In genomic region chr12:121577443-121578180, GRCh38 we compare ENCODE assay signal across 8 cellular contexts. TPM values are rescaled to one million over a fixed set of nuclear protein-coding genes. Genes with fewer than 3 reads are reported as not detected.
DNase-seq lines count a peak whose midpoint lies in the region; ATAC-seq and TF ChIP-seq lines count a peak whose summit lies in the region.

No MANE protein-coding gene starts in this region.

- DNase-seq in CD4-positive, alpha-beta T cell = no peak
- DNase-seq in Karpas-422 = no peak
- DNase-seq in effector memory CD8-positive, alpha-beta T cell = no peak
- DNase-seq in osteoblast (ENCODE audit: insufficient read length, low spot score, missing footprints) = peak; percentile 48
- DNase-seq in SIG-M5 treated with dmso at 0.1 percent for 504 hours (lab: John Stamatoyannopoulos, UW; ENCODE audit: unreplicated experiment) = no peak
- no peak for DNase-seq in T1000 (lab: John Stamatoyannopoulos, UW)
- no peak for DNase-seq in COR-L47 (lab: John Stamatoyannopoulos, UW)

- no peaks in the 10 kb centered on the region for H3K27me3 ChIP-seq in CD4-positive, alpha-beta T cell (ENCODE audit: control insufficient read depth, insufficient read depth, low read length)
- H3K27me3 ChIP-seq in Karpas-422 (ENCODE audit: low read length) = no peaks in the 10 kb centered on the region
- H3K27me3 ChIP-seq in osteoblast (ENCODE audit: insufficient read depth, low read length) = no peaks in the 10 kb centered on the region

- no peaks in the 10 kb centered on the region for H3K9me3 ChIP-seq in CD4-positive, alpha-beta T cell (ENCODE audit: control insufficient read depth, low read length)
- no peaks in the 10 kb centered on the region for H3K9me3 ChIP-seq in Karpas-422 (ENCODE audit: low read length)
- H3K9me3 ChIP-seq in osteoblast (ENCODE audit: low read depth, low read length) = no peaks in the 10 kb centered on the region

- H3K36me3 Mint-ChIP-seq in CD4-positive, alpha-beta T cell (ENCODE audit: low read depth) = peaks cover 29% of the 10 kb centered on the region
- peaks cover 43% of the 10 kb centered on the region for H3K36me3 Mint-ChIP-seq in effector memory CD8-positive, alpha-beta T cell (ENCODE audit: insufficient read depth)

- intact Hi-C loops in CD4-positive, alpha-beta T cell (cut with DNase I, micrococcal nuclease) = loop anchor here (2.0 to 10.0 kb wide), 2 partner anchors 15 to 73 kb away; no protein-coding TSS in a partner anchor

- H3K9ac ChIP-seq in Karpas-422 (ENCODE audit: low read length) = peak overlapping the region; percentile 20; the same call in 1 of the 2 replicates

- H3K27ac Mint-ChIP-seq in CD4-positive, alpha-beta T cell = peak overlapping the region; percentile 81
- peak overlapping the region; percentile 86 to 94 for H3K27ac Mint-ChIP-seq in effector memory CD8-positive, alpha-beta T cell

- H2AFZ ChIP-seq in Karpas-422 (ENCODE audit: low read length) (no peak overlapping the region), osteoblast (ENCODE audit: low read length) (peak overlapping the region; percentile 59)

- ATAC-seq in CD4-positive, alpha-beta T cell (ENCODE audit: poor library complexity) = no peak
- no peak for ATAC-seq in effector memory CD8-positive, alpha-beta T cell (replicated peaks)
- no peak for ATAC-seq in GM21717 (IDR thresholded peaks at IDR 0.05; ENCODE audit: unreplicated experiment)

- no peak overlapping the region for H3K4me3 ChIP-seq in Karpas-422 (ENCODE audit: low read length)
- H3K4me3 ChIP-seq in osteoblast (ENCODE audit: insufficient read depth, low read length) = peak overlapping the region; percentile 76

- no peak for TF ChIP-seq CTCF in CD4-positive, alpha-beta T cell (IDR thresholded peaks at IDR 0.05)
- no peak for TF ChIP-seq CTCF in osteoblast (IDR thresholded peaks at IDR 0.05; ENCODE audit: extremely low read depth, low read depth, low read length)

- peak overlapping the region; percentile 82 for H3K4me3 Mint-ChIP-seq in CD4-positive, alpha-beta T cell
- H3K4me3 Mint-ChIP-seq in effector memory CD8-positive, alpha-beta T cell = peak overlapping the region; percentile 60 to 99

- H3K4me1 ChIP-seq in Karpas-422 (ENCODE audit: low read length) (peaks cover 38% of the 10 kb centered on the region), osteoblast (ENCODE audit: insufficient read depth, low read length) (peaks cover 49% of the 10 kb centered on the region)

- H3K27ac ChIP-seq in CD4-positive, alpha-beta T cell (ENCODE audit: low read depth, low read length) = no peak overlapping the region
- H3K27ac ChIP-seq in Karpas-422 (ENCODE audit: low read length) (no peak overlapping the region), osteoblast (ENCODE audit: low read depth, low read length) (peak overlapping the region; percentile 89)

- no peaks in the 10 kb centered on the region for H3K27me3 Mint-ChIP-seq in CD4-positive, alpha-beta T cell
- no peaks in the 10 kb centered on the region for H3K27me3 Mint-ChIP-seq in effector memory CD8-positive, alpha-beta T cell

- H3K79me2 ChIP-seq in Karpas-422 (ENCODE audit: low read length) (no peaks in the 10 kb centered on the region), osteoblast (ENCODE audit: insufficient read depth, low read length) (peaks cover 4% of the 10 kb centered on the region)

- POLR2A ChIA-PET in CD4-positive, alpha-beta T cell (lab: Charles Lee) = interaction anchor here (1.0 to 6.6 kb wide), 4 partner anchors 13 to 94 kb away, joined by 3 to 147 read pairs (median 60); partner anchors contain the start of gene ORAI1

- CTCF ChIA-PET in CD4-positive, alpha-beta T cell (lab: Charles Lee) = interaction anchor here (1.2 to 4.8 kb wide), 4 partner anchors 25 to 83 kb away, joined by 3 to 20 read pairs (median 6); partner anchors contain the start of gene ORAI1

- peaks cover 40% of the 10 kb centered on the region for H3K4me1 Mint-ChIP-seq in CD4-positive, alpha-beta T cell (ENCODE audit: low read depth)
- peaks cover 26 to 44% of the 10 kb centered on the region in 2 donors for H3K4me1 Mint-ChIP-seq in effector memory CD8-positive, alpha-beta T cell (ENCODE audit: low read depth in 2 of 2)

- H3K36me3 ChIP-seq in Karpas-422 (ENCODE audit: insufficient read depth, low read length) (no peaks in the 10 kb centered on the region), osteoblast (ENCODE audit: insufficient read depth, low read length) (peaks cover 18% of the 10 kb centered on the region)

- no peaks in the 10 kb centered on the region for H4K20me1 ChIP-seq in Karpas-422 (ENCODE audit: insufficient read depth, low read depth, low read length)
- H4K20me1 ChIP-seq in osteoblast (ENCODE audit: insufficient read depth, low read length) = no peaks in the 10 kb centered on the region

- no peaks in the 10 kb centered on the region for H3K9me3 Mint-ChIP-seq in CD4-positive, alpha-beta T cell
- no peaks in the 10 kb centered on the region for H3K9me3 Mint-ChIP-seq in effector memory CD8-positive, alpha-beta T cell

- peak overlapping the region; percentile 80 for H3K4me2 ChIP-seq in Karpas-422 (ENCODE audit: low read depth, low read length, poor library complexity, severe bottlenecking)
- peak overlapping the region; percentile 96 for H3K4me2 ChIP-seq in osteoblast (ENCODE audit: insufficient read depth, low read length)

- H3K9me2 ChIP-seq in Karpas-422 (replicated peaks; ENCODE audit: insufficient read depth, low read length) = no peaks in the 10 kb centered on the region

RNA-seq across cellular contexts. Expression of gene KDM2B, which starts 3.2 kb away (rescaled TPM):
- 10 to 100 TPM; 60.4 to 62.6 TPM for total RNA-seq in CD4-positive, alpha-beta T cell
- 39.1 and 102 TPM in 2 replicates for total RNA-seq in Karpas-422 (2014; rRNA removed; shearing (Covaris generic); ENCODE audit: low replicate concordance)
- 29.8 and 32.6 TPM in 2 replicates for total RNA-seq in osteoblast

RNA-seq across cellular contexts. Expression of gene ORAI1, which starts 48.7 kb away (rescaled TPM):
- 10 to 100 TPM; 39.7 to 42.3 TPM for total RNA-seq in CD4-positive, alpha-beta T cell
- total RNA-seq in Karpas-422 (2014; rRNA removed; shearing (Covaris generic); ENCODE audit: low replicate concordance) = 17.6 and 20.3 TPM in 2 replicates
- 7.2 and 7.7 TPM in 2 replicates for total RNA-seq in osteoblast
